8 cellular contexts compared by ENCODE assay signal in the genomic region with DNA sequence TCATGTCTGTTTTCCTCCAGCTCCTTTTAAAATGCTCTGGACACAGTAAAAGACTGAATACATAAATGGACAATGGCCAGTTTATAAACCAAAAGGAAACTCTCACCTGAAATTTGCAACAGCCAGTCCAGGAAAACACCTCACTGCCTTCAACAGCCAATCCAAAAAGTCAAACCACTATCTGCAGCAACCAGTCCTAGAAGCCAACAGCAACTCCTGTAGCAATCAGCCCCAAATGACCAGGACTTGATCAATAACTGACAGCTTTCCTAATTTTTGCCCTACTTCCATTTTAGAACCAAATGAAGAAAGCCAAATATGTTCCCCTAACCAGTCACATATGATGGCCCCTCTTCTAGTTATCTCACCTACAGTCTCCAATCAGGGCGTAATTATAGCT.
"Had no signal": no experiment of that assay in that cellular context is flagged by ENCODE, and none has a peak within 500 bp of the region (broad histone marks: within the 10 kb centered on the region; RNA-seq: fewer than 3 reads in every experiment).

No MANE protein-coding gene starts in this region.

- DNase-seq: GDM1, GF-D8 had no signal

- H3K4me3 ChIP-seq: GM12878 had no signal

- ATAC-seq: GM12878 had no signal

- FAIRE-seq: G401.6, GM12878, GM12891, GM12892, GM18507, GM19239 had no signal
